ENCODE assay signal across 1 cellular context in the genomic region with DNA sequence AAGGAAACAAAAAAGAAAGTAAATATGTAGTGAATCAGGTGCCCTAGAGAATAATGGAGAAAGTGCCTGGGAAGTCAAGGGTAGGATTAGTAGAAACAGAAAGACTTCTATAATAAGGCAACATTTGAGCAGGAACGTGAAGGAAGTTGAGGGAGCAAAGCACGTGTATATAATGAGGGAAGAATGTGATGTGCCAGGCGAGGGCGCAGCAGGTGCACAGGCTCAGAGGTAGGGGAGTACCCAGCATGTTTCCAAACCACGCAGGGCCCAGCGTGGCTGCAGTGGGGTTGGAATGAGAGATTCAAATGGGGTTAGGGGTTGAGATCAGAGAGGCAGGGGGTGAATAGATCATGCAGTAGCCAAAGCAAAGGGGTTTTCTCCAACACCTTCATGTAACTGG.
TF ChIP-seq lines count a peak whose summit lies in the region.

No MANE protein-coding gene starts in this region.

TF ChIP-seq in K562, 482 proteins besides CTCF, POLR2A, EP300 and RAD21 (continued from another document):
- TF ChIP-seq, protein P1, sequence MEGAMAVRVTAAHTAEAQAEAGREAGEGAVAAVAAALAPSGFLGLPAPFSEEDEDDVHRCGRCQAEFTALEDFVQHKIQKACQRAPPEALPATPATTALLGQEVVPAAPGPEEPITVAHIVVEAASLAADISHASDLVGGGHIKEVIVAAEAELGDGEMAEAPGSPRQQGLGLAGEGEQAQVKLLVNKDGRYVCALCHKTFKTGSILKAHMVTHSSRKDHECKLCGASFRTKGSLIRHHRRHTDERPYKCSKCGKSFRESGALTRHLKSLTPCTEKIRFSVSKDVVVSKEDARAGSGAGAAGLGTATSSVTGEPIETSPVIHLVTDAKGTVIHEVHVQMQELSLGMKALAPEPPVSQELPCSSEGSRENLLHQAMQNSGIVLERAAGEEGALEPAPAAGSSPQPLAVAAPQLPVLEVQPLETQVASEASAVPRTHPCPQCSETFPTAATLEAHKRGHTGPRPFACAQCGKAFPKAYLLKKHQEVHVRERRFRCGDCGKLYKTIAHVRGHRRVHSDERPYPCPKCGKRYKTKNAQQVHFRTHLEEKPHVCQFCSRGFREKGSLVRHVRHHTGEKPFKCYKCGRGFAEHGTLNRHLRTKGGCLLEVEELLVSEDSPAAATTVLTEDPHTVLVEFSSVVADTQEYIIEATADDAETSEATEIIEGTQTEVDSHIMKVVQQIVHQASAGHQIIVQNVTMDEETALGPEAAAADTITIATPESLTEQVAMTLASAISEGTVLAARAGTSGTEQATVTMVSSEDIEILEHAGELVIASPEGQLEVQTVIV (CRISPR knock-in tag; IDR thresholded peaks at IDR 0.05; ENCODE audit: borderline replicate concordance), result no peak
- no peak for TF ChIP-seq PCBP1 (IDR thresholded peaks at IDR 0.05; ENCODE audit: low read depth, low read length, poor library complexity, severe bottlenecking)
- no peak for TF ChIP-seq NR2F6 (CRISPR knock-in tag; IDR thresholded peaks at IDR 0.05)
- TF ChIP-seq, protein P2, sequence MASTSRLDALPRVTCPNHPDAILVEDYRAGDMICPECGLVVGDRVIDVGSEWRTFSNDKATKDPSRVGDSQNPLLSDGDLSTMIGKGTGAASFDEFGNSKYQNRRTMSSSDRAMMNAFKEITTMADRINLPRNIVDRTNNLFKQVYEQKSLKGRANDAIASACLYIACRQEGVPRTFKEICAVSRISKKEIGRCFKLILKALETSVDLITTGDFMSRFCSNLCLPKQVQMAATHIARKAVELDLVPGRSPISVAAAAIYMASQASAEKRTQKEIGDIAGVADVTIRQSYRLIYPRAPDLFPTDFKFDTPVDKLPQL (IDR thresholded peaks at IDR 0.05; ENCODE audit: extremely low read depth, insufficient read length), result no peak
- TF ChIP-seq, protein P3, sequence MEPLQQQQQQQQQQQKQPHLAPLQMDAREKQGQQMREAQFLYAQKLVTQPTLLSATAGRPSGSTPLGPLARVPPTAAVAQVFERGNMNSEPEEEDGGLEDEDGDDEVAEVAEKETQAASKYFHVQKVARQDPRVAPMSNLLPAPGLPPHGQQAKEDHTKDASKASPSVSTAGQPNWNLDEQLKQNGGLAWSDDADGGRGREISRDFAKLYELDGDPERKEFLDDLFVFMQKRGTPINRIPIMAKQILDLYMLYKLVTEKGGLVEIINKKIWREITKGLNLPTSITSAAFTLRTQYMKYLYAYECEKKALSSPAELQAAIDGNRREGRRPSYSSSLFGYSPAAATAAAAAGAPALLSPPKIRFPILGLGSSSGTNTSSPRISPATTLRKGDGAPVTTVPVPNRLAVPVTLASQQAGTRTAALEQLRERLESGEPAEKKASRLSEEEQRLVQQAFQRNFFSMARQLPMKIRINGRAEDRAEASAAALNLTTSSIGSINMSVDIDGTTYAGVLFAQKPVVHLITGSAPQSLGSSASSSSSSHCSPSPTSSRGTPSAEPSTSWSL (CRISPR knock-in tag; IDR thresholded peaks at IDR 0.05; ENCODE audit: borderline replicate concordance), result no peak
- no peak for TF ChIP-seq TRIM24 (IDR thresholded peaks at IDR 0.05)
- TF ChIP-seq FOXJ2 (tag; IDR thresholded peaks at IDR 0.05), result no peak
